ENCODE assay signal across 1 cellular context in the genomic region with DNA sequence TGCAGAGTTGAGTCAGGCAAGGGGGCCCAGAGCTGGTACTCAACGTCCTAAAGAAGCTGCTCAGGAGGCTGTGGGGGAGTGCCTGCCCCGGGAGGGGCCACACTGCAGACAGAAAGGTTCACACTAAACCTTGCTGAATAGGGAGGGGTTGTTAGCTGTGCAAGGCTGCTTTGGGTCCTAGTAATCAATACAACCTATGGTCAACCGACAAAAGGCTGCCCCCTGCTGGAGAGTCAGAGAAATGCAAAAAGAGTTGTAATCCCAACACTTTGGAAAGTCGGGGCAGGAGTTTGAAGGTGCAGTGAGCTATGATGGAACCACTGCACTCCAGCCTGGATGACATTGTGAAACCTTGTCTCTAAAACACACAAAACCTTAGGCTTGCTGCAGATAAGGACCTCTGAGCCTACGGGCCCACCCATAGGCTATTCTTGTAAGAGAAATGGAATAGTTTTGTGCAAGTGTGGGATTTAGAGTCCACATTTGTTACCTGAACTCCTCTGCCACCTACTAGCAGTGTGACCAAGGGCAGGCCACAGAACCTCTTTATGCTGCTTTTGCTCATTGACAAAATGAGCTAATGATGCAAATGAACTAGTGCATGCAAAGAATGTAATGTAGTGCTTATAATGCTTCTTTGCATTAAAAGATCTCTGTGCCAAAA.
TF ChIP-seq lines count a peak whose summit lies in the region.

No MANE protein-coding gene starts in this region.

TF ChIP-seq in K562, 482 proteins besides CTCF, POLR2A, EP300 and RAD21 (continued from another document):
- TF ChIP-seq, protein P1, sequence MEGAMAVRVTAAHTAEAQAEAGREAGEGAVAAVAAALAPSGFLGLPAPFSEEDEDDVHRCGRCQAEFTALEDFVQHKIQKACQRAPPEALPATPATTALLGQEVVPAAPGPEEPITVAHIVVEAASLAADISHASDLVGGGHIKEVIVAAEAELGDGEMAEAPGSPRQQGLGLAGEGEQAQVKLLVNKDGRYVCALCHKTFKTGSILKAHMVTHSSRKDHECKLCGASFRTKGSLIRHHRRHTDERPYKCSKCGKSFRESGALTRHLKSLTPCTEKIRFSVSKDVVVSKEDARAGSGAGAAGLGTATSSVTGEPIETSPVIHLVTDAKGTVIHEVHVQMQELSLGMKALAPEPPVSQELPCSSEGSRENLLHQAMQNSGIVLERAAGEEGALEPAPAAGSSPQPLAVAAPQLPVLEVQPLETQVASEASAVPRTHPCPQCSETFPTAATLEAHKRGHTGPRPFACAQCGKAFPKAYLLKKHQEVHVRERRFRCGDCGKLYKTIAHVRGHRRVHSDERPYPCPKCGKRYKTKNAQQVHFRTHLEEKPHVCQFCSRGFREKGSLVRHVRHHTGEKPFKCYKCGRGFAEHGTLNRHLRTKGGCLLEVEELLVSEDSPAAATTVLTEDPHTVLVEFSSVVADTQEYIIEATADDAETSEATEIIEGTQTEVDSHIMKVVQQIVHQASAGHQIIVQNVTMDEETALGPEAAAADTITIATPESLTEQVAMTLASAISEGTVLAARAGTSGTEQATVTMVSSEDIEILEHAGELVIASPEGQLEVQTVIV (CRISPR knock-in tag; IDR thresholded peaks at IDR 0.05; ENCODE audit: borderline replicate concordance) = no peak
- TF ChIP-seq HMGN3 (IDR thresholded peaks at IDR 0.05; ENCODE audit: borderline replicate concordance, extremely low read depth, insufficient read length, low read depth, low read length) (no peak), SMC3 (conservative IDR thresholded peaks at IDR 0.05; ENCODE audit: insufficient read depth, low read depth, low read length) (peak; percentile 88), CREM (IDR thresholded peaks at IDR 0.05; ENCODE audit: low read depth) (no peak), NFATC3 (IDR thresholded peaks at IDR 0.05) (no peak), EHMT2 (IDR thresholded peaks at IDR 0.05) (peak; percentile 31; the same call in 1 of the 2 replicates), FOXK1 (CRISPR knock-in tag; IDR thresholded peaks at IDR 0.05; ENCODE audit: borderline replicate concordance) (no peak), MEF2A (IDR thresholded peaks at IDR 0.05; ENCODE audit: control insufficient read depth, low read depth, low read length) (no peak), XRCC5 (IDR thresholded peaks at IDR 0.05; ENCODE audit: low read depth, low read length) (peak; percentile 69; the same call in 1 of the 2 replicates), KLF13 (tag; IDR thresholded peaks at IDR 0.05; ENCODE audit: borderline replicate concordance, low read depth) (no peak), ZFP1 (CRISPR knock-in tag; IDR thresholded peaks at IDR 0.05) (no peak), HNRNPLL (IDR thresholded peaks at IDR 0.05; ENCODE audit: low read depth, low read length, poor library complexity, severe bottlenecking) (peak; percentile 40), ZNF354B (CRISPR knock-in tag; IDR thresholded peaks at IDR 0.05) (no peak), RFX1 (IDR thresholded peaks at IDR 0.05) (no peak), ELF1 (tag; IDR thresholded peaks at IDR 0.05) (no peak), SLC30A9 (CRISPR knock-in tag; IDR thresholded peaks at IDR 0.05) (no peak), CC2D1A (IDR thresholded peaks at IDR 0.05) (0 out of 2 replicates have a peak, but pooled peaks have one; percentile 45), MXI1 (IDR thresholded peaks at IDR 0.05; ENCODE audit: low read depth, low read length) (no peak), MAFG (tag; conservative IDR thresholded peaks at IDR 0.05) (no peak), PHTF2 (CRISPR knock-in tag; IDR thresholded peaks at IDR 0.05) (no peak), CSDE1 (IDR thresholded peaks at IDR 0.05) (no peak), KLF16 (IDR thresholded peaks at IDR 0.05) (0 out of 2 replicates have a peak, but pooled peaks have one; percentile 16), LCOR (CRISPR knock-in tag; IDR thresholded peaks at IDR 0.05) (no peak), SAFB2 (IDR thresholded peaks at IDR 0.05; ENCODE audit: borderline replicate concordance, low read depth, low read length, severe bottlenecking) (no peak)
- TF ChIP-seq, protein P2, sequence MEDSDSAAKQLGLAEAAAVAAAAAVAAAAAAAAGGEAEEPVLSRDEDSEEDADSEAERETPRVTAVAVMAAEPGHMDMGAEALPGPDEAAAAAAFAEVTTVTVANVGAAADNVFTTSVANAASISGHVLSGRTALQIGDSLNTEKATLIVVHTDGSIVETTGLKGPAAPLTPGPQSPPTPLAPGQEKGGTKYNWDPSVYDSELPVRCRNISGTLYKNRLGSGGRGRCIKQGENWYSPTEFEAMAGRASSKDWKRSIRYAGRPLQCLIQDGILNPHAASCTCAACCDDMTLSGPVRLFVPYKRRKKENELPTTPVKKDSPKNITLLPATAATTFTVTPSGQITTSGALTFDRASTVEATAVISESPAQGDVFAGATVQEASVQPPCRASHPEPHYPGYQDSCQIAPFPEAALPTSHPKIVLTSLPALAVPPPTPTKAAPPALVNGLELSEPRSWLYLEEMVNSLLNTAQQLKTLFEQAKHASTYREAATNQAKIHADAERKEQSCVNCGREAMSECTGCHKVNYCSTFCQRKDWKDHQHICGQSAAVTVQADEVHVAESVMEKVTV (CRISPR knock-in tag; IDR thresholded peaks at IDR 0.05) = peak; percentile 67
- TF ChIP-seq, protein P3, sequence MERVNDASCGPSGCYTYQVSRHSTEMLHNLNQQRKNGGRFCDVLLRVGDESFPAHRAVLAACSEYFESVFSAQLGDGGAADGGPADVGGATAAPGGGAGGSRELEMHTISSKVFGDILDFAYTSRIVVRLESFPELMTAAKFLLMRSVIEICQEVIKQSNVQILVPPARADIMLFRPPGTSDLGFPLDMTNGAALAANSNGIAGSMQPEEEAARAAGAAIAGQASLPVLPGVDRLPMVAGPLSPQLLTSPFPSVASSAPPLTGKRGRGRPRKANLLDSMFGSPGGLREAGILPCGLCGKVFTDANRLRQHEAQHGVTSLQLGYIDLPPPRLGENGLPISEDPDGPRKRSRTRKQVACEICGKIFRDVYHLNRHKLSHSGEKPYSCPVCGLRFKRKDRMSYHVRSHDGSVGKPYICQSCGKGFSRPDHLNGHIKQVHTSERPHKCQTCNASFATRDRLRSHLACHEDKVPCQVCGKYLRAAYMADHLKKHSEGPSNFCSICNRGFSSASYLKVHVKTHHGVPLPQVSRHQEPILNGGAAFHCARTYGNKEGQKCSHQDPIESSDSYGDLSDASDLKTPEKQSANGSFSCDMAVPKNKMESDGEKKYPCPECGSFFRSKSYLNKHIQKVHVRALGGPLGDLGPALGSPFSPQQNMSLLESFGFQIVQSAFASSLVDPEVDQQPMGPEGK (CRISPR knock-in tag; IDR thresholded peaks at IDR 0.05; ENCODE audit: borderline replicate concordance) = no peak
- TF ChIP-seq, protein P4, sequence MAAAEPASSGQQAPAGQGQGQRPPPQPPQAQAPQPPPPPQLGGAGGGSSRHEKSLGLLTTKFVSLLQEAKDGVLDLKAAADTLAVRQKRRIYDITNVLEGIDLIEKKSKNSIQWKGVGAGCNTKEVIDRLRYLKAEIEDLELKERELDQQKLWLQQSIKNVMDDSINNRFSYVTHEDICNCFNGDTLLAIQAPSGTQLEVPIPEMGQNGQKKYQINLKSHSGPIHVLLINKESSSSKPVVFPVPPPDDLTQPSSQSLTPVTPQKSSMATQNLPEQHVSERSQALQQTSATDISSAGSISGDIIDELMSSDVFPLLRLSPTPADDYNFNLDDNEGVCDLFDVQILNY (CRISPR knock-in tag; IDR thresholded peaks at IDR 0.05) = 0 out of 2 replicates have a peak, but pooled peaks have one; percentile 18
- TF ChIP-seq, protein P5, sequence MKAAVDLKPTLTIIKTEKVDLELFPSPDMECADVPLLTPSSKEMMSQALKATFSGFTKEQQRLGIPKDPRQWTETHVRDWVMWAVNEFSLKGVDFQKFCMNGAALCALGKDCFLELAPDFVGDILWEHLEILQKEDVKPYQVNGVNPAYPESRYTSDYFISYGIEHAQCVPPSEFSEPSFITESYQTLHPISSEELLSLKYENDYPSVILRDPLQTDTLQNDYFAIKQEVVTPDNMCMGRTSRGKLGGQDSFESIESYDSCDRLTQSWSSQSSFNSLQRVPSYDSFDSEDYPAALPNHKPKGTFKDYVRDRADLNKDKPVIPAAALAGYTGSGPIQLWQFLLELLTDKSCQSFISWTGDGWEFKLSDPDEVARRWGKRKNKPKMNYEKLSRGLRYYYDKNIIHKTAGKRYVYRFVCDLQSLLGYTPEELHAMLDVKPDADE (conservative IDR thresholded peaks at IDR 0.05; ENCODE audit: control insufficient read depth, low read depth, low read length) = no peak
- TF ChIP-seq, protein P6, sequence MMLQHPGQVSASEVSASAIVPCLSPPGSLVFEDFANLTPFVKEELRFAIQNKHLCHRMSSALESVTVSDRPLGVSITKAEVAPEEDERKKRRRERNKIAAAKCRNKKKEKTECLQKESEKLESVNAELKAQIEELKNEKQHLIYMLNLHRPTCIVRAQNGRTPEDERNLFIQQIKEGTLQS (IDR thresholded peaks at IDR 0.05) = no peak
- TF ChIP-seq, protein P6 (CRISPR knock-in tag; conservative IDR thresholded peaks at IDR 0.05) = no peak
- TF ChIP-seq, protein P7, sequence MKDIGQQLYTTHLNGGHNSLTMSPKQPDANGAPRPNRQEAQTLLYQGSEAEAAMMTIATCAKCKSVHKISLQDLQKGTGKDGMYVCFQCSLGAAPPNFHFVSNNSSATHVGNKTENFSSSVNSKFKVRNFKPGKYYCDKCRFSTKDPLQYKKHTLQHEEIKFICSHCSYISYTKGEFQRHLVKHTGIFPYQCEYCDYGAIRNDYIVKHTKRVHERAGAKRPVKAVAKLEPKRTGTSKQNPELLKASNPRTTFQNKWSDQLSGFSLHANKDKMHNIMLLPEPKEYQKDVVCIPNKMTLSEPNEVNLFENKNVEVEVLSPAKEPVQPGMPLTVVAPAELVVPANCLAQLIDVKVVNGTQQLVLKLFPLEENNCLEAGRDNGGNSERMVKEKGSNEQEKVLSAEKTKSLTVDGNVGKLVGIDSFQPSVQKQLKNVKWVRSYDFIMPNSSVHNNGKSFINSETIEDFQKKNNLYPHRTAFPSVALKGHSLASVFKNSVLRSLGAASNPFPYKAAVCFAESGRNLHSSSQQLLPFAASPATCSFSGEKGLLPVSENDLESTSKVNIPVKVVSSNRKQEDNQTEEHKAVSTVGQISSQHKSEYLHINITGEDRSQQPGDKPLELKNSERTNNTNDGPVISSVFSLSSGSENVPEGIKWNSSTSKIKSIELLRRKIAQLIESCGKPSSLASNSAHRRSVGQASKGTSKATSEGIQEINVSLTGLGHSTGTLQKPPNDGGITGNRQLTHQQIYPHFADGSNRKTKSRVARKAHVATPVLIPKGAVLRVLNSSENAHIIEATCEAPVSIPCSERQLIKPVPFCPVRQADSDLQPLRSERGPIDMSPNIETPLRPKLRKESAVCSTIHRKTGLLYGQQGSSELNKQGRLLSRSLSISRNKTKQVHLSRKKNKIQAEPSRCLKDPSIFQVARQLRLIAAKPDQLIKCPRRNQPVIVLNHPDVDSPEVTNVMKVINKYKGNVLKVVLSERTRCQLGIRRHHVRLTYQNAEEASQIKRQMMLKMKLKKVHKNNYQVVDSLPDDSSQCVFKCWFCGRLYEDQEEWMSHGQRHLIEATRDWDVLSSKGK (CRISPR knock-in tag; IDR thresholded peaks at IDR 0.05) = no peak
- TF ChIP-seq, protein P8, sequence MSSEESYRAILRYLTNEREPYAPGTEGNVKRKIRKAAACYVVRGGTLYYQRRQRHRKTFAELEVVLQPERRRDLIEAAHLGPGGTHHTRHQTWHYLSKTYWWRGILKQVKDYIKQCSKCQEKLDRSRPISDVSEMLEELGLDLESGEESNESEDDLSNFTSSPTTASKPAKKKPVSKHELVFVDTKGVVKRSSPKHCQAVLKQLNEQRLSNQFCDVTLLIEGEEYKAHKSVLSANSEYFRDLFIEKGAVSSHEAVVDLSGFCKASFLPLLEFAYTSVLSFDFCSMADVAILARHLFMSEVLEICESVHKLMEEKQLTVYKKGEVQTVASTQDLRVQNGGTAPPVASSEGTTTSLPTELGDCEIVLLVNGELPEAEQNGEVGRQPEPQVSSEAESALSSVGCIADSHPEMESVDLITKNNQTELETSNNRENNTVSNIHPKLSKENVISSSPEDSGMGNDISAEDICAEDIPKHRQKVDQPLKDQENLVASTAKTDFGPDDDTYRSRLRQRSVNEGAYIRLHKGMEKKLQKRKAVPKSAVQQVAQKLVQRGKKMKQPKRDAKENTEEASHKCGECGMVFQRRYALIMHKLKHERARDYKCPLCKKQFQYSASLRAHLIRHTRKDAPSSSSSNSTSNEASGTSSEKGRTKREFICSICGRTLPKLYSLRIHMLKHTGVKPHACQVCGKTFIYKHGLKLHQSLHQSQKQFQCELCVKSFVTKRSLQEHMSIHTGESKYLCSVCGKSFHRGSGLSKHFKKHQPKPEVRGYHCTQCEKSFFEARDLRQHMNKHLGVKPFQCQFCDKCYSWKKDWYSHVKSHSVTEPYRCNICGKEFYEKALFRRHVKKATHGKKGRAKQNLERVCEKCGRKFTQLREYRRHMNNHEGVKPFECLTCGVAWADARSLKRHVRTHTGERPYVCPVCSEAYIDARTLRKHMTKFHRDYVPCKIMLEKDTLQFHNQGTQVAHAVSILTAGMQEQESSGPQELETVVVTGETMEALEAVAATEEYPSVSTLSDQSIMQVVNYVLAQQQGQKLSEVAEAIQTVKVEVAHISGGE (CRISPR knock-in tag; IDR thresholded peaks at IDR 0.05) = no peak
